Comparison of ENCODE assay signal across 8 cellular contexts in the genomic region with DNA sequence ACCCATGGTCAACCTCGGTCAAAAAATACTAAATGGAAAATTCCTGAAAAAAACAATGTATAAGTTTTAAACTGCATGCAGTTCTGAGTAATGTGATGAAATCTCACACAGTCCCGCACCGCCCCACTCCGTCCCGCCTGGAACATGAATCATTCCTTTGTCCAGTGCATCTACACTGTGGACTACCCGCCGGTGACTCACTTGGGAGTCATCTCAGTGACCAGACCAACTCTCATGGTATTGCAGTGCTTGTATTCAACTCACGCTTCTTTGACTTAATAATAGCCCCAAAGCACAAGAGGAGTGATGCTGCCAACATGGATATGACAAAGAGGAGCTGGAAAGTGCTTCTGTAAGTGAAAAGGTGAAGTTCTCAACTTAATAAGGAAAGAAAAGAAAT. TPM values are rescaled to one million over a fixed set of nuclear protein-coding genes. Genes with fewer than 3 reads are reported as not detected.
DNase-seq lines count a peak whose midpoint lies in the region; ATAC-seq and TF ChIP-seq lines count a peak whose summit lies in the region.

No MANE protein-coding gene starts in this region.

- H3K9me3 Mint-ChIP-seq in HFFc6, result no peaks in the 10 kb centered on the region

- TF ChIP-seq CTCF in HFFc6 (IDR thresholded peaks at IDR 0.05), result no peak

- peaks cover 58% of the 10 kb centered on the region for H3K4me1 Mint-ChIP-seq in HFFc6 (ENCODE audit: low read depth)

- H3K27ac Mint-ChIP-seq in HFFc6, result peak overlapping the region; percentile 83

- ATAC-seq in HG03159 (IDR thresholded peaks at IDR 0.05; ENCODE audit: unreplicated experiment) (no peak), GM18502 (IDR thresholded peaks at IDR 0.05; ENCODE audit: poor library complexity, unreplicated experiment) (no peak)

- DNase-seq in HFFc6 (peak; percentile 98), anterior cingulate cortex (lab: John Stamatoyannopoulos, UW) (peak in 37 of 58 donors; percentile 2 to 86 (median 25)), iPS-NIHi7 (ENCODE audit: extremely low spot score) (peak; percentile 35), stromal cell of bone marrow (ENCODE audit: low read depth) (peak; percentile 100), NCI-H146 (lab: John Stamatoyannopoulos, UW) (no peak), NCI-H1092 (lab: John Stamatoyannopoulos, UW) (no peak)

- peak overlapping the region; percentile 63 for H3K4me3 Mint-ChIP-seq in HFFc6

- peaks cover 13% of the 10 kb centered on the region; the same call in 1 of the 2 replicates for H3K36me3 Mint-ChIP-seq in HFFc6 (ENCODE audit: low read depth)

- H3K27me3 Mint-ChIP-seq in HFFc6 (ENCODE audit: insufficient read depth), result no peaks in the 10 kb centered on the region

RNA-seq across cellular contexts. Expression of gene ARHGAP32, which starts 48.8 kb away (rescaled TPM):
- total RNA-seq in HFFc6 (2021; fragmentation: NEBNext Ultra II Directional; extraction: Animal tissue kit (Norgen Biotek cat#: 25700)), result 1 to 10 TPM; 7.6 to 8.7 (median 8.0) TPM

Comparison
In these comparisons a context has a peak if more than half of its experiments do, and no peak if none do; other contexts are left out.
1. DNase-seq: peak in HFFc6 (single experiment), anterior cingulate cortex (37 of 58), iPS-NIHi7 (single experiment) and stromal cell of bone marrow (single experiment); none in NCI-H146 (single experiment) and NCI-H1092 (single experiment).